In the genomic region with DNA sequence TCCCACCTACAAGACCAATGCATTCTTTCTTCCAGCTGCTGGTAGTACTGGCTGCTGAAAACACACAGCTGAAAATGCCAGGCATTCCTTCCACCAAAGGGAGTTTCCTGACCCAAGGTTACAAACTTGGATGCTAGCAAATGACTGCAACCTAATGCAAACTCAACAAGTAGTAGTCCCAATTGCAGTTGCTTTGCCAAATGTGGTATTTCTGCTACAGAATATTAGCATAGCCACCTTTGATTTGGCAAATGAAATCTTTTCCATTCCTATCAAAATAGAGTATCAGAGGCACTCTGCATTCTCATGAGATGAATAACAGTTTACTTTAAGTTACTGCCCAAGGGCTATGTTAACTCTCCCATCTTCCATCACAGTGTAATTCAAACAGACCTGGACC, we compare ENCODE assay signal across 17 cellular contexts.
DNase-seq lines count a peak whose midpoint lies in the region; ATAC-seq and TF ChIP-seq lines count a peak whose summit lies in the region.
"Had no signal": no experiment of that assay in that cellular context is flagged by ENCODE, and none has a peak within 500 bp of the region (broad histone marks: within the 10 kb centered on the region; RNA-seq: fewer than 3 reads in every experiment).

No MANE protein-coding gene starts in this region.

- peaks cover 16% of the 10 kb centered on the region for H3K4me1 ChIP-seq in PC-3 (ENCODE audit: insufficient read depth, low read length)

- no peaks in the 10 kb centered on the region for H3K36me3 ChIP-seq in PC-3 (ENCODE audit: low read depth, low read length)

- H3K79me2 ChIP-seq in PC-3 (ENCODE audit: low read length) = no peaks in the 10 kb centered on the region

- POLR2A ChIA-PET in PC-3 (lab: Charles Lee; ENCODE audit: unreplicated experiment) = no interaction called here

- DNase-seq in EH (ENCODE audit: low read depth) (peak; percentile 52), PC-3 (peak; percentile 84), endothelial cell (ENCODE audit: low spot score) (peak; percentile 6), kidney tubule cell (ENCODE audit: low spot score) (peak; percentile 31), mucosa of gallbladder (ENCODE audit: low spot score) (no peak), NCI-H2196 (lab: John Stamatoyannopoulos, UW; ENCODE audit: unreplicated experiment) (no peak)
- DNase-seq: activated CD4-positive, CD25-positive, alpha-beta regulatory T cell; activated gamma-delta T cell treated with Interleukin-2 at 50 U/mL for 16 hours; central memory CD4-positive, alpha-beta T cell; NCI-H1417; NCI-H345 had no signal

- H3K9me3 Mint-ChIP-seq in endothelial cell (ENCODE audit: unreplicated experiment) = no peaks in the 10 kb centered on the region
- H3K9me3 Mint-ChIP-seq: stimulated activated naive CD8-positive, alpha-beta T cell treated with anti-CD3 and anti-CD28 coated beads, Interleukin-15, Interleukin-2, amounts not matched to agents 100 ng/mL and 50 ng/mL, for 24 hours had no signal

- no peak overlapping the region for H3K4me3 Mint-ChIP-seq in endothelial cell (ENCODE audit: unreplicated experiment)
- H3K4me3 Mint-ChIP-seq: IgD-negative memory B cell; memory B cell; stimulated activated naive CD8-positive, alpha-beta T cell treated with anti-CD3 and anti-CD28 coated beads, Interleukin-15, Interleukin-2, amounts not matched to agents 100 ng/mL and 50 ng/mL, for 24 hours had no signal

- no TSS peak for BruUV-seq in PC-3 (replicated peaks; lab: Mats Ljungman, UMichigan)

- intact Hi-C loops in PC-3 (cut with micrococcal nuclease) = no loop called here

- H3K4me1 Mint-ChIP-seq in endothelial cell (ENCODE audit: unreplicated experiment) = no peaks in the 10 kb centered on the region
- H3K4me1 Mint-ChIP-seq: IgD-negative memory B cell, memory B cell had no signal

- no peak overlapping the region for H2AFZ ChIP-seq in PC-3 (ENCODE audit: low read length)

- no peak for TF ChIP-seq CTCF in PC-3 (conservative IDR thresholded peaks at IDR 0.05; ENCODE audit: low read depth, low read length)
- TF ChIP-seq CTCF in endothelial cell (IDR thresholded peaks at IDR 0.05; ENCODE audit: unreplicated experiment) = no peak

- no peaks in the 10 kb centered on the region for H3F3A ChIP-seq in PC-3 (ENCODE audit: low read length, unreplicated experiment)

- CTCF ChIA-PET in PC-3 (lab: Charles Lee) = no interaction called here

- H3K27me3 ChIP-seq in PC-3 (ENCODE audit: low read length) = peaks cover 6% of the 10 kb centered on the region

- peak overlapping the region; percentile 9; the same call in 1 of the 2 replicates for H3K4me2 ChIP-seq in PC-3 (ENCODE audit: low read length)

- no peak overlapping the region for H3K4me3 ChIP-seq in PC-3 (ENCODE audit: low read length)
- H3K4me3 ChIP-seq: skin epidermis had no signal

- H3K9me3 ChIP-seq in PC-3 (ENCODE audit: low read length) = no peaks in the 10 kb centered on the region

- no peak overlapping the region for H3K27ac Mint-ChIP-seq in endothelial cell (ENCODE audit: unreplicated experiment)
- H3K27ac Mint-ChIP-seq: IgD-negative memory B cell; memory B cell; stimulated activated naive CD8-positive, alpha-beta T cell treated with anti-CD3 and anti-CD28 coated beads, Interleukin-15, Interleukin-2, amounts not matched to agents 100 ng/mL and 50 ng/mL, for 24 hours had no signal

- H3K36me3 Mint-ChIP-seq in endothelial cell (ENCODE audit: low read depth, unreplicated experiment) = no peaks in the 10 kb centered on the region
- H3K36me3 Mint-ChIP-seq: IgD-negative memory B cell, memory B cell had no signal

- H3K9ac ChIP-seq in PC-3 (ENCODE audit: low read length) = no peak overlapping the region

- H3K27me3 Mint-ChIP-seq in endothelial cell (ENCODE audit: unreplicated experiment) = no peaks in the 10 kb centered on the region
- H3K27me3 Mint-ChIP-seq: IgD-negative memory B cell; memory B cell; stimulated activated naive CD8-positive, alpha-beta T cell treated with anti-CD3 and anti-CD28 coated beads, Interleukin-15, Interleukin-2, amounts not matched to agents 100 ng/mL and 50 ng/mL, for 24 hours had no signal

- H3K27ac ChIP-seq in PC-3 (ENCODE audit: low read length) = no peak overlapping the region
- H3K27ac ChIP-seq: skin epidermis had no signal

- ATAC-seq in PC-3 (peak; percentile 40), GM19397 (IDR thresholded peaks at IDR 0.05; ENCODE audit: unreplicated experiment) (no peak), GM18867 (IDR thresholded peaks at IDR 0.05; ENCODE audit: unreplicated experiment) (no peak)

- no peaks in the 10 kb centered on the region for H3K9me2 ChIP-seq in PC-3 (replicated peaks; ENCODE audit: low read length)

- H4K20me1 ChIP-seq in PC-3 (ENCODE audit: low read length) = no peaks in the 10 kb centered on the region

Comparison
In these comparisons a context has a peak if more than half of its experiments do, and no peak if none do; other contexts are left out.
1. DNase-seq: peak in EH (single experiment), PC-3 (single experiment), endothelial cell (single experiment) and kidney tubule cell (single experiment); none in mucosa of gallbladder (single experiment) and NCI-H2196 (single experiment).